8 cellular contexts compared by ENCODE assay signal in the genomic region with DNA sequence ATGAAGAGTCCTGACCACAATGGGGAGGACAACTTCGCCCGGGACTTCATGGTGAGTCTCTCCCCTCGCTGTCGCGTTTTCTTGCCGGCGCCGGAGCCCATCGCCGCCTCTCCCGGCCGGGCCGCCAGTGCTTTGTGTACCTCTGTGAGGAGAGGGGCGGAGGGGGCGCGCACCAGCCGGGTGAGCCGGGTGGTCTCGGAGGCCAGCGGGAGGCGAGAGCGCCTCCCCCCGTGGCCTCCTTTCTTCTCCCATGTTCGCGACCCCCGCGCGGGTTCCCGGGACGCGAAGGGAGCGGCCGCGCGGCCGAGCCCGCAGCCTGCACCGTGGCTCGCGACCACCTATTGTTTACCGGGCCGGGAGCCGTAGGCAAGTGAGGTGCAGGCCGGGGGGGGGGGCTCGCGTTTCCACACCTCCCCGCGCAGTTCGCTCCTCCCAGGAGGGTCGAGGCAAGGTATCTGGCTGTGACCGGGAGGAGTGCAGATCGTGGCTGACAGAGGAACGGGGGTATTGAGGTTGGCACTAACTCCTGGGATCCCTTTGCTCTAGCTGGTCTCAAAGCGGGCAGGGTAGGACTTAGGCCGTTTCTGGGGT. TPM values are rescaled to one million over a fixed set of nuclear protein-coding genes. Genes with fewer than 3 reads are reported as not detected.
DNase-seq lines count a peak whose midpoint lies in the region; ATAC-seq and TF ChIP-seq lines count a peak whose summit lies in the region.

No MANE protein-coding gene starts in this region.

- no peaks in the 10 kb centered on the region for H3K9me3 ChIP-seq in CD8-positive, alpha-beta T cell (ENCODE audit: low read length)

- CTCF ChIA-PET in CD8-positive, alpha-beta T cell (lab: Charles Lee), result interaction anchor here (0.7 kb wide), 1 partner anchor 168 kb away, joined by 3 read pairs; no protein-coding TSS in a partner anchor

- DNase-seq in CD8-positive, alpha-beta T cell, result peak in 5 of 7 experiments; percentile 17 to 69 (median 36)
- DNase-seq in NCI-H1092 (lab: John Stamatoyannopoulos, UW) (peak; percentile 63), choroid plexus epithelial cell (ENCODE audit: low read depth) (peak; percentile 35), left lobe of liver (ENCODE audit: low spot score) (peak; percentile 65), midbrain (lab: John Stamatoyannopoulos, UW) (no peak)
- DNase-seq in activated CD4-positive, alpha-beta T cell treated with anti-CD3 and anti-CD28 coated beads for 24 hours (ENCODE audit: low read depth in 2 of 2), result peak; percentile 19 to 31
- DNase-seq in stimulated activated CD4-positive, alpha-beta T cell treated with anti-CD3 and anti-CD28 coated beads, TNF-alpha, amount 100 ng/mL, for 24 hours (ENCODE audit: low read depth in 3 of 3), result peak in 2 of 3 experiments; percentile 5 to 30

- POLR2A ChIA-PET in CD8-positive, alpha-beta T cell (lab: Charles Lee), result interaction anchor here (1.5 kb wide), 1 partner anchor 10 kb away, joined by 3 read pairs; no protein-coding TSS in a partner anchor

- H3K27me3 ChIP-seq in CD8-positive, alpha-beta T cell (ENCODE audit: insufficient read depth, low read length), result no peaks in the 10 kb centered on the region

- no peaks in the 10 kb centered on the region for H3K27me3 Mint-ChIP-seq in CD8-positive, alpha-beta T cell (ENCODE audit: low read depth)

- no peaks in the 10 kb centered on the region for H3K9me3 Mint-ChIP-seq in CD8-positive, alpha-beta T cell

- intact Hi-C loops in CD8-positive, alpha-beta T cell (cut with DNase I, micrococcal nuclease), result loop anchor here (1.0 to 5.0 kb wide), 8 partner anchors 115 to 415 kb away; partner anchors contain the start of genes PHTF2 (in 2 of the 2), TMEM60 (in 2 of the 2), CCDC146 (in 1 of the 2) and RSBN1L (in 1 of the 2)

- H3K4me3 ChIP-seq in CD8-positive, alpha-beta T cell (ENCODE audit: low read depth, low read length), result peak overlapping the region; percentile 77
- H3K4me3 ChIP-seq in choroid plexus epithelial cell (ENCODE audit: low read depth, low read length), result peak overlapping the region; percentile 92

- no peak for TF ChIP-seq CTCF in CD8-positive, alpha-beta T cell (IDR thresholded peaks at IDR 0.05)
- no peak for TF ChIP-seq CTCF in choroid plexus epithelial cell (conservative IDR thresholded peaks at IDR 0.05; ENCODE audit: low read depth, low read length)

- H3K27ac ChIP-seq in CD8-positive, alpha-beta T cell (ENCODE audit: low read depth, low read length), result peak overlapping the region; percentile 37

- H3K36me3 ChIP-seq in CD8-positive, alpha-beta T cell (ENCODE audit: insufficient read depth, low read length), result no peaks in the 10 kb centered on the region

- peaks cover 4% of the 10 kb centered on the region for H3K4me1 ChIP-seq in CD8-positive, alpha-beta T cell (ENCODE audit: insufficient read depth, low read length)

- H3K4me1 Mint-ChIP-seq in CD8-positive, alpha-beta T cell (ENCODE audit: low read depth), result peaks cover 30% of the 10 kb centered on the region

- peaks cover 3% of the 10 kb centered on the region for H3K36me3 Mint-ChIP-seq in CD8-positive, alpha-beta T cell

- peak; percentile 10 for ATAC-seq in CD8-positive, alpha-beta T cell
- peak; percentile 27 for ATAC-seq in GM21717 (IDR thresholded peaks at IDR 0.05; ENCODE audit: unreplicated experiment)
- ATAC-seq in left lobe of liver, result peak; percentile 9

- H3K4me3 Mint-ChIP-seq in CD8-positive, alpha-beta T cell, result peak overlapping the region; percentile 97

- H3K27ac Mint-ChIP-seq in CD8-positive, alpha-beta T cell, result peak overlapping the region; percentile 62

RNA-seq across cellular contexts. Expression of gene PTPN12, which starts 0.6 kb away (rescaled TPM):
- 10 to 100 TPM; 14.7 to 16.3 TPM for total RNA-seq in CD8-positive, alpha-beta T cell
- total RNA-seq in left lobe of liver, result 12.4 TPM
